ENCODE assay signal across 15 cellular contexts in genomic region chr17:35214192-35214591, GRCh38. TPM values are rescaled to one million over a fixed set of nuclear protein-coding genes. Genes with fewer than 3 reads are reported as not detected.
DNase-seq lines count a peak whose midpoint lies in the region; ATAC-seq, FAIRE-seq and TF ChIP-seq lines count a peak whose summit lies in the region.
"Had no signal": no experiment of that assay in that cellular context is flagged by ENCODE, and none has a peak within 500 bp of the region (broad histone marks: within the 10 kb centered on the region; RNA-seq: fewer than 3 reads in every experiment).

No MANE protein-coding gene starts in this region.

- peak; percentile 59 to 63 for ATAC-seq in activated T-cell treated with anti-CD3 and anti-CD28 coated beads, Interleukin-2, amount 50 U/mL, for 4 hours
- ATAC-seq in T-cell (replicated peaks in 1 of 4) = peak; percentile 82 to 87 (median 83)
- ATAC-seq in K562 = no peak

- H3K9me3 ChIP-seq in K562 (replicated peaks; ENCODE audit: control insufficient read depth, insufficient read depth, low read depth, low read length) = no peaks in the 10 kb centered on the region

- H2AFZ ChIP-seq in K562 (ENCODE audit: low read depth, low read length) = no peak overlapping the region

- TF ChIP-seq EP300 in K562 (IDR thresholded peaks at IDR 0.05; ENCODE audit: low read length) = peak; percentile 17; the same call in 1 of the 2 replicates

- no peak overlapping the region for H3K4me2 ChIP-seq in K562 (ENCODE audit: insufficient read depth, low read length)

- no peak overlapping the region for H3K9ac ChIP-seq in K562 (ENCODE audit: insufficient read depth in 1 of 2, low read depth in 2 of 2, low read length in 2 of 2)

- peaks cover 86% of the 10 kb centered on the region for H3K4me1 Mint-ChIP-seq in activated T-cell treated with anti-CD3 and anti-CD28 coated beads, Interleukin-2, amount 50 U/mL, for 4 hours (ENCODE audit: low read depth)
- peaks cover 87 to 91% (median 90%) of the 10 kb centered on the region in 3 donors for H3K4me1 Mint-ChIP-seq in T-cell

- peaks cover 5 to 14% of the 10 kb centered on the region in 2 experiments; a peak in 2 of 5 replicates for H3K27me3 ChIP-seq in K562 (ENCODE audit: control insufficient read depth in 2 of 2, insufficient read depth in 2 of 2, low read length in 2 of 2)

- H3K4me3 ChIP-seq in K562 = no peak overlapping the region
- H3K4me3 ChIP-seq: dorsolateral prefrontal cortex had no signal

- POLR2A ChIA-PET in T-cell (lab: Charles Lee) (interaction anchor here (0.5 to 2.1 kb wide), 11 partner anchors 25 to 308 kb away, joined by 3 to 11 read pairs (median 4); partner anchors contain the start of gene SLFN5 (in 2 of the 2)), K562 (lab: Yijun Ruan, JAX) (no interaction called here)

- in situ Hi-C loops in K562 (cut with MboI) (no loop called here), G401 (cut with HindIII; ENCODE audit: low sequenced_read_pairs) (no loop called here)

- intact Hi-C loops in K562 (cut with micrococcal nuclease) = no loop called here

- FAIRE-seq in K562 (lab: Jason Lieb, UNC) = no peak
- FAIRE-seq: frontal cortex had no signal

- no peaks in the 10 kb centered on the region for H3K79me2 ChIP-seq in K562 (ENCODE audit: control insufficient read depth, insufficient read depth, low read length)

- peaks cover 17% of the 10 kb centered on the region for H3K9me3 Mint-ChIP-seq in activated T-cell treated with anti-CD3 and anti-CD28 coated beads, Interleukin-2, amount 50 U/mL, for 4 hours
- H3K9me3 Mint-ChIP-seq in T-cell = peaks cover 0 to 5% (median 0%) of the 10 kb centered on the region in 3 donors

- H3K27ac ChIP-seq in K562 (ENCODE audit: extremely low read depth, low read depth, low read length) = no peak overlapping the region
- H3K27ac ChIP-seq: dorsolateral prefrontal cortex had no signal

- no peaks in the 10 kb centered on the region for H3K27me3 Mint-ChIP-seq in activated T-cell treated with anti-CD3 and anti-CD28 coated beads, Interleukin-2, amount 50 U/mL, for 4 hours (ENCODE audit: low read depth)
- no peaks in the 10 kb centered on the region for H3K27me3 Mint-ChIP-seq in T-cell

- H3K4me3 Mint-ChIP-seq in activated T-cell treated with anti-CD3 and anti-CD28 coated beads, Interleukin-2, amount 50 U/mL, for 4 hours = peak overlapping the region; percentile 61
- peak overlapping the region; percentile 73 to 76 (median 74) for H3K4me3 Mint-ChIP-seq in T-cell

- no peaks in the 10 kb centered on the region for H3K9me1 ChIP-seq in K562 (ENCODE audit: control insufficient read depth, insufficient read depth, low read length)

- no peaks in the 10 kb centered on the region for H3K4me1 ChIP-seq in K562 (replicated peaks in 1 of 2; ENCODE audit: control insufficient read depth in 2 of 2, insufficient read depth in 2 of 2, low read length in 2 of 2)

- no peak for TF ChIP-seq CTCF in K562 (IDR thresholded peaks at IDR 0.05 in 2 of 3, conservative IDR thresholded peaks at IDR 0.05 in 1 of 3; ENCODE audit: insufficient read depth in 2 of 3, low read depth in 1 of 3, low read length in 3 of 3)
- no peak for TF ChIP-seq CTCF in GM20000 (IDR thresholded peaks at IDR 0.05; ENCODE audit: extremely low read depth, missing control alignments)

- no peaks in the 10 kb centered on the region for H3K36me3 ChIP-seq in K562 (ENCODE audit: control insufficient read depth, insufficient read depth, low read length)

- BruUV-seq in K562 (replicated peaks; lab: Mats Ljungman, UMichigan) = no TSS peak

- peak overlapping the region; percentile 97 to 99 for H3K27ac Mint-ChIP-seq in T-cell

- WGBS in K562 (ENCODE audit: insufficient coverage, low coverage, missing lambda C conversion rate) = 0% methylated on average over 3 of the region's 3 CpGs

- no peak for TF ChIP-seq POLR2A in K562 (conservative IDR thresholded peaks at IDR 0.05)

- H3K36me3 Mint-ChIP-seq in activated T-cell treated with anti-CD3 and anti-CD28 coated beads, Interleukin-2, amount 50 U/mL, for 4 hours (ENCODE audit: insufficient read depth) = peaks cover 3% of the 10 kb centered on the region
- H3K36me3 Mint-ChIP-seq in T-cell = peaks cover 4% of the 10 kb centered on the region

- no peak for DNase-seq in activated T-cell treated with anti-CD3 and anti-CD28 coated beads, Interleukin-2, amount 50 U/mL, for 4 hours
- no peak for DNase-seq in activated T-cell treated with anti-CD3 and anti-CD28 coated beads, Interleukin-2, amount 50 U/mL, for 48 hours
- DNase-seq in T-cell = peak in 30 of 34 experiments; percentile 12 to 65 (median 38)
- no peak for DNase-seq in K562 (ENCODE audit: extremely low read depth in 1 of 4, low spot score in 3 of 4)
- DNase-seq in stimulated activated naive CD4-positive, alpha-beta T cell treated with Interleukin-2 at 50 U/mL for 16 hours (lab: John Stamatoyannopoulos, UW) = peak; percentile 7
- no peak for DNase-seq in G401 (ENCODE audit: low spot score)
- no peak for DNase-seq in GM20000 (ENCODE audit: low spot score)
- no peak for DNase-seq in NCI-H82 (lab: John Stamatoyannopoulos, UW)
- DNase-seq: dorsolateral prefrontal cortex, kidney glomerular epithelial cell, NCI-H1105, NCI-H510A treated with DMSO at 0.1 percent for 48 hours, nucleus accumbens had no signal

- no peaks in the 10 kb centered on the region for H4K20me1 ChIP-seq in K562 (replicated peaks; ENCODE audit: control insufficient read depth, insufficient read depth, low read length)

- no peak for TF ChIP-seq RAD21 in K562 (CRISPR knock-in tag; conservative IDR thresholded peaks at IDR 0.05 in 1 of 2, IDR thresholded peaks at IDR 0.05 in 1 of 2)

- CTCF ChIA-PET in T-cell (lab: Charles Lee) (interaction anchor here in 1 of 2 donors (0.5 to 2.0 kb wide), 10 partner anchors 25 to 398 kb away, joined by 3 to 13 read pairs (median 4); no protein-coding TSS in a partner anchor), K562 (lab: Yijun Ruan, JAX; ENCODE audit: low intra/inter-chr PET ratio) (no interaction called here)

TF ChIP-seq in K562, 482 proteins besides CTCF, POLR2A, EP300 and RAD21 (continues in another document):
- TF ChIP-seq GABPA (tag; conservative IDR thresholded peaks at IDR 0.05; ENCODE audit: low read depth) = 0 out of 2 replicates have a peak, but pooled peaks have one; percentile 28
- no peak for TF ChIP-seq POLR2B (IDR thresholded peaks at IDR 0.05; ENCODE audit: low read depth, partially characterized antibody)
- TF ChIP-seq PTTG1 (tag; IDR thresholded peaks at IDR 0.05; ENCODE audit: low read depth) = no peak
- no peak for TF ChIP-seq EHMT2 (IDR thresholded peaks at IDR 0.05)

RNA-seq across cellular contexts. Expression of gene SLC35G3, which starts 20.0 kb away (rescaled TPM):
- not detected for total RNA-seq in activated T-cell treated with anti-CD3 and anti-CD28 coated beads, Interleukin-2, amount 50 U/mL, for 4 hours
- not detected for total RNA-seq in T-cell
- not detected in 2 replicates for total RNA-seq in K562 (2011; cell fraction: chromatin; rRNA removed; ENCODE audit: low replicate concordance)
- total RNA-seq in K562 (2011; cell fraction: nucleolus; rRNA removed) = not detected in 2 replicates
- not detected in 2 replicates for total RNA-seq in K562 (2011; cell fraction: nucleoplasm; rRNA removed)
- not detected in 2 replicates for total RNA-seq in K562 (2014; rRNA removed)
- total RNA-seq in K562 (2014; rRNA removed; fragmentation: Illumina TruSeq; extraction: Trizol) = not detected in 2 replicates
- total RNA-seq in K562 (2015; rRNA removed; fragmentation: Illumina TruSeq; extraction: Trizol) = not detected in 2 replicates
- total RNA-seq in K562 (2021) = not detected in 2 replicates
- polyA plus RNA-seq in K562 (2011; rRNA removed) = not detected in 2 replicates
- not detected in 2 replicates for polyA plus RNA-seq in K562 (2011; cell fraction: cytosol; rRNA removed)
- polyA plus RNA-seq in K562 (2011; cell fraction: nucleus; rRNA removed) = not detected in 2 replicates
- not detected in 2 replicates for polyA plus RNA-seq in K562 (2012)
- polyA plus RNA-seq in K562 (2014; fragmentation: Illumina TruSeq; extraction: Trizol) = not detected in 2 replicates
- polyA plus RNA-seq in K562 (2014; fragmentation: Nextera tagmentation; extraction: Ambion mirVana) = not detected
- polyA plus RNA-seq in K562 (2014; rRNA removed) = not detected in 2 replicates
- not detected in 2 replicates for polyA minus RNA-seq in K562 (2011; rRNA and poly(A)+ RNA removed)
- polyA minus RNA-seq in K562 (2011; cell fraction: cytosol; rRNA and poly(A)+ RNA removed) = not detected in 2 replicates
- not detected in 2 replicates for polyA minus RNA-seq in K562 (2011; cell fraction: nucleus; rRNA and poly(A)+ RNA removed)
- total RNA-seq in G401 (2014; rRNA removed; shearing (Covaris generic)) = not detected in 2 replicates
- total RNA-seq: dorsolateral prefrontal cortex, frontal cortex, subcutaneous adipose tissue had no signal

RNA-seq across cellular contexts. Expression of gene SLFN5, which starts 28.7 kb away (rescaled TPM):
- total RNA-seq in activated T-cell treated with anti-CD3 and anti-CD28 coated beads, Interleukin-2, amount 50 U/mL, for 4 hours = 10 to 100 TPM in 1 of 3 donors, 1 to 10 TPM in 2; 5.2 to 16.2 (median 8.0) TPM
- total RNA-seq in T-cell (100 to 1,000 TPM; 132 to 195 (median 164) TPM), K562 (2014; rRNA removed) (under 0.01 and 0.08 TPM in 2 replicates), K562 (2014; rRNA removed; fragmentation: Illumina TruSeq; extraction: Trizol) (0.06 and 0.07 TPM in 2 replicates), K562 (2015; rRNA removed; fragmentation: Illumina TruSeq; extraction: Trizol) (0.11 TPM in 2 replicates), K562 (2021) (0.18 and 0.20 TPM in 2 replicates)
- 0.35 TPM in 1 of 2 replicates, not detected in the other for total RNA-seq in K562 (2011; cell fraction: chromatin; rRNA removed; ENCODE audit: low replicate concordance)
- not detected in 2 replicates for total RNA-seq in K562 (2011; cell fraction: nucleolus; rRNA removed)
- total RNA-seq in K562 (2011; cell fraction: nucleoplasm; rRNA removed) = 0.15 TPM in 1 of 2 replicates, not detected in the other
- polyA plus RNA-seq in K562 (2011; rRNA removed) (0.01 TPM in 1 of 2 replicates, not detected in the other), K562 (2014; fragmentation: Illumina TruSeq; extraction: Trizol) (0.01 and 0.11 TPM in 2 replicates), K562 (2014; fragmentation: Nextera tagmentation; extraction: Ambion mirVana) (under 1 TPM in 1 of 2 experiments, not detected in 1; 0.10 TPM), K562 (2014; rRNA removed) (0.01 TPM in 2 replicates)
- not detected in 2 replicates for polyA plus RNA-seq in K562 (2011; cell fraction: cytosol; rRNA removed)
- not detected in 2 replicates for polyA plus RNA-seq in K562 (2011; cell fraction: nucleus; rRNA removed)
- polyA plus RNA-seq in K562 (2012) = 0.04 and 0.91 TPM in 2 replicates
- polyA minus RNA-seq in K562 (2011; rRNA and poly(A)+ RNA removed) = 0.07 TPM in 1 of 2 replicates, not detected in the other
- polyA minus RNA-seq in K562 (2011; cell fraction: cytosol; rRNA and poly(A)+ RNA removed) = not detected in 2 replicates
- polyA minus RNA-seq in K562 (2011; cell fraction: nucleus; rRNA and poly(A)+ RNA removed) = 0.13 TPM in 1 of 2 replicates, not detected in the other
- total RNA-seq in G401 (2014; rRNA removed; shearing (Covaris generic)) = 0.06 and 0.54 TPM in 2 replicates

Comparison
In these comparisons a context has a peak if more than half of its experiments do, and no peak if none do; other contexts are left out.
1. DNase-seq: peak in T-cell (30 of 34) and stimulated activated naive CD4-positive, alpha-beta T cell treated with Interleukin-2 at 50 U/mL for 16 hours (single experiment); none in activated T-cell treated with anti-CD3 and anti-CD28 coated beads, Interleukin-2, amount 50 U/mL, for 4 hours (single experiment), activated T-cell treated with anti-CD3 and anti-CD28 coated beads, Interleukin-2, amount 50 U/mL, for 48 hours (0 of 2), K562 (0 of 4), G401 (single experiment), GM20000 (single experiment) and NCI-H82 (single experiment).
2. RNA of gene SLFN5, which starts 28.7 kb away (total RNA-seq): 132 to 195 TPM in T-cell; 5.2 to 16.2 TPM in activated T-cell treated with anti-CD3 and anti-CD28 coated beads, Interleukin-2, amount 50 U/mL, for 4 hours, 0.06 to 0.54 TPM in G401 and under 0.01 to 0.35 TPM in K562; every median in the first group is over 4 times any median in the second.